In the genomic region with DNA sequence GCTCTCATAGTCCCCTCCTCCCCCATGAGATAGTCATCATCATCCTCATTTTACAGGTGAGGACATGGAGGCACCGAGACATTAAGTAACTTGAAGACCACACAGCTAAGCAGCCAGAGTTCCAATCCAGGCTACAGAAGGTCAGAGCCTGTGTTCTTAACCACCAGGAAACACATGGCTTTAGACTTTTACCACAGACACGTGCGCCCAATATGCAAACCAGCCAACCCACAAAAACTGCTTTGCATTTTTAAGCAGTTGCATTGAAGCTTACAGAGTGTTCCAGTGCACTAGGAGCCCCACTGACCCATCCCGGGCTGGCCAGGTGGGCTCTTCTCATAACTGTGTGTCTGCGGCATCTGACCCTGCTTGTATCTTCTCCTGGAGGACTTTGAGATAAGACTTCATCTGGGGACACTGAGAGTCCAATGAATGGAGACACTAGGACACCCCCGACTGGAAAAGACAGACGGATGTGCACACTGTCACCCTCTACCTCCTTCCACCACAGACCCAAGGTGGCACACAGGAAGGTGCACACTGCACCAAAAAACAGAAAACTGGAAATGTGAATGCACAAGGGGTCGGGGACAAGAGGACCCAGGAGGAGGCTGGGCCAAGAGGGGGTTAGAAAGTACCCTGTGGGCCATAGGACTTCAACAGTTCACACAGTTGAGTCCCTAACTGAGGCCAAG, we compare ENCODE assay signal across 8 cellular contexts. TPM values are rescaled to one million over a fixed set of nuclear protein-coding genes. Genes with fewer than 3 reads are reported as not detected.
DNase-seq lines count a peak whose midpoint lies in the region; ATAC-seq lines count a peak whose summit lies in the region.

No MANE protein-coding gene starts in this region.

- no peak overlapping the region for H3K18ac ChIP-seq in mesenchymal stem cell (ENCODE audit: low read depth in 1 of 2, low read length in 2 of 2)

- peak overlapping the region in 9 of 11 experiments; percentile 5 to 84 (median 51); a peak in 14 of 22 replicates for H3K27ac ChIP-seq in BLaER1 treated with 17β-estradiol and CSF1 and Interleukin-3, amounts not matched to agents 10 nM and 100 nM
- no peak overlapping the region for H3K27ac ChIP-seq in mesenchymal stem cell (ENCODE audit: low read length, poor library complexity, severe bottlenecking)

- H2BK15ac ChIP-seq in mesenchymal stem cell (ENCODE audit: low read depth, poor library complexity, severe bottlenecking) = no peak overlapping the region

- peaks cover 0 to 10% (median 0%) of the 10 kb centered on the region in 11 experiments; a peak in 1 of 22 replicates for H3K27me3 ChIP-seq in BLaER1 treated with 17β-estradiol and CSF1 and Interleukin-3, amounts not matched to agents 10 nM and 100 nM
- peaks cover 0 to 21% of the 10 kb centered on the region in 2 experiments for H3K27me3 ChIP-seq in mesenchymal stem cell (ENCODE audit: control insufficient read depth in 1 of 2, insufficient read depth in 1 of 2, low read length in 2 of 2)

- H2AFZ ChIP-seq in mesenchymal stem cell (ENCODE audit: low read depth, low read length) = no peak overlapping the region

- H3K36me3 ChIP-seq in BLaER1 treated with 17β-estradiol and CSF1 and Interleukin-3, amounts not matched to agents 10 nM and 100 nM = no peaks in the 10 kb centered on the region
- H3K36me3 ChIP-seq in mesenchymal stem cell (ENCODE audit: control insufficient read depth in 1 of 2, insufficient read depth in 2 of 2, low read depth in 1 of 2, low read length in 2 of 2) = no peaks in the 10 kb centered on the region

- H3K14ac ChIP-seq in mesenchymal stem cell (ENCODE audit: low read length in 2 of 2) = no peak overlapping the region

- no peak overlapping the region for H2AK5ac ChIP-seq in mesenchymal stem cell (ENCODE audit: low read length, severe bottlenecking)

- H3K4ac ChIP-seq in mesenchymal stem cell (ENCODE audit: low read depth in 1 of 2, low read length in 2 of 2) = no peak overlapping the region

- no peak overlapping the region for H4K91ac ChIP-seq in mesenchymal stem cell (ENCODE audit: low read length)

- no peak overlapping the region for H2BK12ac ChIP-seq in mesenchymal stem cell (ENCODE audit: low read length in 2 of 2)

- no peak overlapping the region; a peak in 2 of 20 replicates for H3K4me3 ChIP-seq in BLaER1 treated with 17β-estradiol and CSF1 and Interleukin-3, amounts not matched to agents 10 nM and 100 nM
- no peak overlapping the region for H3K4me3 ChIP-seq in mesenchymal stem cell (ENCODE audit: insufficient read depth in 1 of 2, low read depth in 1 of 2, low read length in 2 of 2)

- no peak overlapping the region for H3K23ac ChIP-seq in mesenchymal stem cell (ENCODE audit: low read length in 2 of 2)

- DNase-seq in NCI-H526 treated with DMSO at 0.1 percent for 48 hours (lab: John Stamatoyannopoulos, UW) = peak; percentile 88
- DNase-seq in NCI-H1092 treated with DMSO at 0.1 percent for 48 hours (lab: John Stamatoyannopoulos, UW) = no peak
- no peak for DNase-seq in NCI-H2107 treated with DMSO at 0.1 percent for 48 hours (lab: John Stamatoyannopoulos, UW; ENCODE audit: unreplicated experiment)
- DNase-seq in activated naive CD4-positive, alpha-beta T cell (lab: John Stamatoyannopoulos, UW) = no peak
- no peak for DNase-seq in mesenchymal stem cell

- H4K20me1 ChIP-seq in BLaER1 treated with 17β-estradiol and CSF1 and Interleukin-3, amounts not matched to agents 10 nM and 100 nM = no peaks in the 10 kb centered on the region

- H3K4me2 ChIP-seq in BLaER1 treated with 17β-estradiol and CSF1 and Interleukin-3, amounts not matched to agents 10 nM and 100 nM = peak overlapping the region; percentile 68 to 88 (median 78)
- no peak overlapping the region for H3K4me2 ChIP-seq in mesenchymal stem cell (ENCODE audit: low read length, poor library complexity, severe bottlenecking)

- H3K79me1 ChIP-seq in mesenchymal stem cell (replicated peaks; ENCODE audit: low read length, poor library complexity, severe bottlenecking) = no peaks in the 10 kb centered on the region

- 93% methylated on average over 8 of the region's 8 CpGs for WGBS in mesenchymal stem cell

- peaks cover 0 to 10% (median 3%) of the 10 kb centered on the region in 11 experiments; a peak in 4 of 22 replicates for H3K9me3 ChIP-seq in BLaER1 treated with 17β-estradiol and CSF1 and Interleukin-3, amounts not matched to agents 10 nM and 100 nM (replicated peaks in 1 of 11)
- H3K9me3 ChIP-seq in mesenchymal stem cell (ENCODE audit: control insufficient read depth, low read length) = no peaks in the 10 kb centered on the region

- peak overlapping the region in 5 of 11 experiments; percentile 1 to 71 (median 62); a peak in 10 of 22 replicates for H3K9ac ChIP-seq in BLaER1 treated with 17β-estradiol and CSF1 and Interleukin-3, amounts not matched to agents 10 nM and 100 nM
- H3K9ac ChIP-seq in mesenchymal stem cell (ENCODE audit: low read length) = no peak overlapping the region

- peaks cover 23 to 78% (median 72%) of the 10 kb centered on the region in 10 experiments for H3K4me1 ChIP-seq in BLaER1 treated with 17β-estradiol and CSF1 and Interleukin-3, amounts not matched to agents 10 nM and 100 nM
- H3K4me1 ChIP-seq in mesenchymal stem cell (ENCODE audit: control insufficient read depth, insufficient read depth, low read depth, low read length) = no peaks in the 10 kb centered on the region

- no peak overlapping the region for H4K8ac ChIP-seq in mesenchymal stem cell (ENCODE audit: low read length)

- no peak overlapping the region for H2BK5ac ChIP-seq in mesenchymal stem cell (ENCODE audit: low read depth, low read length, poor library complexity, severe bottlenecking)

- peak; percentile 81 for ATAC-seq in GM19397 (IDR thresholded peaks at IDR 0.05; ENCODE audit: unreplicated experiment)
- peak; percentile 76 for ATAC-seq in HG03064 (IDR thresholded peaks at IDR 0.05; ENCODE audit: low read depth, unreplicated experiment)

- no peak overlapping the region for H2BK120ac ChIP-seq in mesenchymal stem cell (ENCODE audit: low read depth, low read length)

RNA-seq across cellular contexts. Expression of a gene that starts 56.4 kb away (rescaled TPM):
- polyA plus RNA-seq in mesenchymal stem cell (2013, experiment 1 of 2) = 85.3 TPM
- 83.5 TPM for polyA plus RNA-seq in mesenchymal stem cell (2013, experiment 2 of 2)
